14 cellular contexts compared by ENCODE assay signal in the genomic region with DNA sequence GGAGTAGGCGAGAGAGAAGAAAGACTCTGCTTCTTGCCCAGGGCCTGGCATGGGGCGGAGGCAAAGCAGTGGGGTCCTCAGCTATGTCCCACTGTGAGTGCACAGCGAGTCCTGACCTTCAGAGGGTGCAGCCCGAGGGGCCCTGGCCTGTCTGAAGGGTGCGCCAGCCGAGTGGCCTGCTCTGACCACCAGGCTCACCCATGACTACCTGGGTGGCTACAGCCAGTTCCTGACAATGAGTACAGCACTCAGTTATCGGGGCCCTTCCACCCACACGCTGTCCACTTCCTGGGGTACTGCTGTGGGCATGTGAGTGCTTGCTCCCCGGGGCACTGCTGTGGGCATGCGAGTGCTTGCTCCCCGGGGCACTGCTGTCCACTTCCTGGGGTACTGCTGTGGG.
DNase-seq lines count a peak whose midpoint lies in the region; ATAC-seq and TF ChIP-seq lines count a peak whose summit lies in the region.
"Had no signal": no experiment of that assay in that cellular context is flagged by ENCODE, and none has a peak within 500 bp of the region (broad histone marks: within the 10 kb centered on the region; RNA-seq: fewer than 3 reads in every experiment).

No MANE protein-coding gene starts in this region.

- H3K36me3 Mint-ChIP-seq in activated CD4-positive, alpha-beta memory T cell treated with anti-CD3 and anti-CD28 coated beads for 36 hours, result no peaks in the 10 kb centered on the region

- no peak overlapping the region for H3K4me2 ChIP-seq in osteoblast (ENCODE audit: insufficient read depth, low read length)

- TF ChIP-seq CTCF in coronary artery (IDR thresholded peaks at IDR 0.05) (no peak), osteoblast (IDR thresholded peaks at IDR 0.05; ENCODE audit: extremely low read depth, low read depth, low read length) (no peak)

- no peak overlapping the region for H3K4me3 ChIP-seq in coronary artery
- H3K4me3 ChIP-seq in osteoblast (ENCODE audit: insufficient read depth, low read length), result no peak overlapping the region
- no peak overlapping the region for H3K4me3 ChIP-seq in aorta (ENCODE audit: low read length in 2 of 2)

- H3K27me3 ChIP-seq in osteoblast (ENCODE audit: insufficient read depth, low read length) (no peaks in the 10 kb centered on the region), aorta (ENCODE audit: control insufficient read depth in 1 of 2, insufficient read depth in 2 of 2, low read length in 1 of 2) (no peaks in the 10 kb centered on the region)

- no peak overlapping the region for H2AFZ ChIP-seq in osteoblast (ENCODE audit: low read length)

- no peak overlapping the region for H3K4me3 Mint-ChIP-seq in activated CD4-positive, alpha-beta memory T cell treated with anti-CD3 and anti-CD28 coated beads for 36 hours
- H3K4me3 Mint-ChIP-seq: B cell; CD4-positive, alpha-beta T cell; HFFc6 had no signal

- H3K9me3 Mint-ChIP-seq in activated CD4-positive, alpha-beta memory T cell treated with anti-CD3 and anti-CD28 coated beads for 36 hours, result no peaks in the 10 kb centered on the region
- H3K9me3 Mint-ChIP-seq: CD4-positive, alpha-beta T cell had no signal

- WGBS in aorta, 2 donors, result 82 to 84% methylated on average over 11 of the region's 11 CpGs

- no peak overlapping the region for H3K27ac Mint-ChIP-seq in activated CD4-positive, alpha-beta memory T cell treated with anti-CD3 and anti-CD28 coated beads for 36 hours
- H3K27ac Mint-ChIP-seq: B cell; CD4-positive, alpha-beta T cell; HFFc6 had no signal

- H3K36me3 ChIP-seq in osteoblast (ENCODE audit: insufficient read depth, low read length) (no peaks in the 10 kb centered on the region), aorta (ENCODE audit: control insufficient read depth in 1 of 2, insufficient read depth in 2 of 2, low read length in 1 of 2) (no peaks in the 10 kb centered on the region)

- H3K4me1 Mint-ChIP-seq in activated CD4-positive, alpha-beta memory T cell treated with anti-CD3 and anti-CD28 coated beads for 36 hours (ENCODE audit: low read depth), result no peaks in the 10 kb centered on the region
- H3K4me1 Mint-ChIP-seq: B cell had no signal

- no peak overlapping the region for H3K27ac ChIP-seq in coronary artery
- no peak overlapping the region for H3K27ac ChIP-seq in osteoblast (ENCODE audit: low read depth, low read length)
- no peak overlapping the region for H3K27ac ChIP-seq in aorta (ENCODE audit: low read depth in 1 of 2, low read length in 2 of 2)

- peak; percentile 41 for ATAC-seq in aorta (ENCODE audit: low FRiP score)
- ATAC-seq in Right ventricle myocardium inferior, result no peak

- DNase-seq in coronary artery (ENCODE audit: low spot score) (peak; percentile 40), islet precursor cell (peak; percentile 43), osteoblast (ENCODE audit: insufficient read length, low spot score, missing footprints) (peak; percentile 66), aorta (no peak), Right ventricle myocardium inferior (ENCODE audit: missing footprints) (no peak), KG1 (lab: John Stamatoyannopoulos, UW) (no peak)
- no peak for DNase-seq in activated CD4-positive, alpha-beta memory T cell treated with anti-CD3 and anti-CD28 coated beads for 36 hours
- DNase-seq: C1 segment of cervical spinal cord; Calu3; CD4-positive, alpha-beta T cell; DMS 273 treated with DMSO at 0.1 percent for 48 hours; HCEC 1CT; HFFc6 had no signal

- H3K27me3 Mint-ChIP-seq in activated CD4-positive, alpha-beta memory T cell treated with anti-CD3 and anti-CD28 coated beads for 36 hours, result peaks cover 6% of the 10 kb centered on the region

- no peaks in the 10 kb centered on the region for H3K4me1 ChIP-seq in osteoblast (ENCODE audit: insufficient read depth, low read length)
- no peaks in the 10 kb centered on the region for H3K4me1 ChIP-seq in aorta (ENCODE audit: control insufficient read depth in 1 of 2, insufficient read depth in 2 of 2, low read length in 2 of 2)

- CTCF ChIA-PET in activated CD4-positive, alpha-beta memory T cell treated with anti-CD3 and anti-CD28 coated beads for 36 hours (lab: Charles Lee), result no interaction called here

- POLR2A ChIA-PET in activated CD4-positive, alpha-beta memory T cell treated with anti-CD3 and anti-CD28 coated beads for 36 hours (lab: Charles Lee), result no interaction called here

- no peaks in the 10 kb centered on the region for H4K20me1 ChIP-seq in osteoblast (ENCODE audit: insufficient read depth, low read length)

- peaks cover 2% of the 10 kb centered on the region for H3K9me3 ChIP-seq in osteoblast (ENCODE audit: low read depth, low read length)
- no peaks in the 10 kb centered on the region for H3K9me3 ChIP-seq in aorta (ENCODE audit: control insufficient read depth, low read length)

- no peaks in the 10 kb centered on the region for H3K79me2 ChIP-seq in osteoblast (ENCODE audit: insufficient read depth, low read length)

- intact Hi-C loops in aorta (cut with DNase I) (no loop called here), Right ventricle myocardium inferior (cut with DNase I) (no loop called here)
- intact Hi-C loops in activated CD4-positive, alpha-beta memory T cell treated with anti-CD3 and anti-CD28 coated beads for 36 hours (cut with micrococcal nuclease), result no loop called here

Comparison
In these comparisons a context has a peak if more than half of its experiments do, and no peak if none do; other contexts are left out.
1. DNase-seq: peak in coronary artery (single experiment), islet precursor cell (single experiment) and osteoblast (single experiment); none in aorta (0 of 2), activated CD4-positive, alpha-beta memory T cell treated with anti-CD3 and anti-CD28 coated beads for 36 hours (single experiment), Right ventricle myocardium inferior (single experiment) and KG1 (single experiment).